Comparison of ENCODE assay signal across 2 cellular contexts in genomic region chr12:57370084-57370483, GRCh38.
TF ChIP-seq lines count a peak whose summit lies in the region.

No MANE protein-coding gene starts in this region.

TF ChIP-seq in IMR-90, 13 proteins besides CTCF, POLR2A, EP300 and RAD21:
- no peak for TF ChIP-seq CHD1 (IDR thresholded peaks at IDR 0.05; ENCODE audit: low read depth, low read length)
- TF ChIP-seq NFE2L2 (IDR thresholded peaks at IDR 0.05; ENCODE audit: low read depth, low read length): no peak
- no peak for TF ChIP-seq SMC3 (IDR thresholded peaks at IDR 0.05; ENCODE audit: low read depth, low read length)
- TF ChIP-seq ELK1 (IDR thresholded peaks at IDR 0.05; ENCODE audit: borderline replicate concordance, low read depth, low read length): no peak
- TF ChIP-seq MAFK (IDR thresholded peaks at IDR 0.05; ENCODE audit: low read depth, low read length): no peak
- no peak for TF ChIP-seq FOS (IDR thresholded peaks at IDR 0.05; ENCODE audit: low read depth, low read length)
- no peak for TF ChIP-seq MXI1 (IDR thresholded peaks at IDR 0.05; ENCODE audit: borderline replicate concordance, low read depth, low read length)
- no peak for TF ChIP-seq MAZ (IDR thresholded peaks at IDR 0.05; ENCODE audit: borderline replicate concordance, low read depth, low read length)
- TF ChIP-seq BHLHE40 (IDR thresholded peaks at IDR 0.05; ENCODE audit: low read depth, low read length): no peak
- TF ChIP-seq CEBPB (IDR thresholded peaks at IDR 0.05; ENCODE audit: low read depth, low read length): no peak
- TF ChIP-seq, protein P1, sequence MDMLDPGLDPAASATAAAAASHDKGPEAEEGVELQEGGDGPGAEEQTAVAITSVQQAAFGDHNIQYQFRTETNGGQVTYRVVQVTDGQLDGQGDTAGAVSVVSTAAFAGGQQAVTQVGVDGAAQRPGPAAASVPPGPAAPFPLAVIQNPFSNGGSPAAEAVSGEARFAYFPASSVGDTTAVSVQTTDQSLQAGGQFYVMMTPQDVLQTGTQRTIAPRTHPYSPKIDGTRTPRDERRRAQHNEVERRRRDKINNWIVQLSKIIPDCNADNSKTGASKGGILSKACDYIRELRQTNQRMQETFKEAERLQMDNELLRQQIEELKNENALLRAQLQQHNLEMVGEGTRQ (IDR thresholded peaks at IDR 0.05; ENCODE audit: low read depth, low read length): no peak
- no peak for TF ChIP-seq RFX5 (IDR thresholded peaks at IDR 0.05; ENCODE audit: low read depth, low read length)
TF ChIP-seq in IMR-90: peak in this region for 0.

TF ChIP-seq in GM12878, 131 proteins besides CTCF, POLR2A, EP300 and RAD21:
- TF ChIP-seq, protein P2, sequence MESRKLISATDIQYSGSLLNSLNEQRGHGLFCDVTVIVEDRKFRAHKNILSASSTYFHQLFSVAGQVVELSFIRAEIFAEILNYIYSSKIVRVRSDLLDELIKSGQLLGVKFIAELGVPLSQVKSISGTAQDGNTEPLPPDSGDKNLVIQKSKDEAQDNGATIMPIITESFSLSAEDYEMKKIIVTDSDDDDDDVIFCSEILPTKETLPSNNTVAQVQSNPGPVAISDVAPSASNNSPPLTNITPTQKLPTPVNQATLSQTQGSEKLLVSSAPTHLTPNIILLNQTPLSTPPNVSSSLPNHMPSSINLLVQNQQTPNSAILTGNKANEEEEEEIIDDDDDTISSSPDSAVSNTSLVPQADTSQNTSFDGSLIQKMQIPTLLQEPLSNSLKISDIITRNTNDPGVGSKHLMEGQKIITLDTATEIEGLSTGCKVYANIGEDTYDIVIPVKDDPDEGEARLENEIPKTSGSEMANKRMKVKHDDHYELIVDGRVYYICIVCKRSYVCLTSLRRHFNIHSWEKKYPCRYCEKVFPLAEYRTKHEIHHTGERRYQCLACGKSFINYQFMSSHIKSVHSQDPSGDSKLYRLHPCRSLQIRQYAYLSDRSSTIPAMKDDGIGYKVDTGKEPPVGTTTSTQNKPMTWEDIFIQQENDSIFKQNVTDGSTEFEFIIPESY (IDR thresholded peaks at IDR 0.05): peak; percentile 88; the same call in 1 of the 2 replicates
- TF ChIP-seq IRF4 (IDR thresholded peaks at IDR 0.05; ENCODE audit: low read depth, low read length) (no peak), SPI1 (IDR thresholded peaks at IDR 0.05; ENCODE audit: borderline replicate concordance, insufficient read depth, low read depth, low read length) (no peak), PAX5 (IDR thresholded peaks at IDR 0.05; ENCODE audit: borderline replicate concordance, low read depth, low read length) (no peak), CEBPB (IDR thresholded peaks at IDR 0.05; ENCODE audit: borderline replicate concordance in 1 of 2, low read depth in 2 of 2, low read length in 2 of 2) (no peak), SUZ12 (IDR thresholded peaks at IDR 0.05; ENCODE audit: unreplicated experiment) (no peak)
